16 cellular contexts compared by ENCODE assay signal in the genomic region with DNA sequence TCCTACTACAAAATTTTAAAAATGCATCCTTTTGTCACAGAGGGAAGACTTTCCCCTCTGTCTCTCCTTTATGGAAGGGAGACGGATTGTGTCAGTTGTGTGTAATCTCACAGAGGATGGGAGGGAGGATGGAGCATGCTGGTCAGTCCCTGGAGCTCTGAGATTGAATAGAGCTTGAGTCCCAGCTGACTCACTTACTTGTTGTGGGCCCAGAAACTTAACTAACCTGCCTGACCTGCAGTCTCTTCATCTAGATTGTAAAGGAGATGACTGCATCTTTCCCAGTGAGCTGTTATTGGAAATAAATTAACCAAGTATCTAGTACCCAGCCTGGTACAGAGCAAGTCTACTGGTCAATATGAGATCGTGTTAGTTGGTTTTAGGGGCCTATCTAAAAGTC.
"Had no signal": no experiment of that assay in that cellular context is flagged by ENCODE, and none has a peak within 500 bp of the region (broad histone marks: within the 10 kb centered on the region; RNA-seq: fewer than 3 reads in every experiment).

No MANE protein-coding gene starts in this region.

- DNase-seq: activated CD4-positive, CD25-positive, alpha-beta regulatory T cell treated with anti-CD3 and anti-CD28 coated beads, Interleukin-2, amount 50 U/mL, for 72 hours; body of pancreas; left lung; naive B cell; SK-N-SH; stimulated activated naive CD4-positive, alpha-beta T cell; T-cell; T1000 had no signal

- H2AFZ ChIP-seq: hepatocyte had no signal

- H3K27me3 ChIP-seq: body of pancreas, esophagus muscularis mucosa, left lung, suprapubic skin had no signal

- H3K36me3 Mint-ChIP-seq: naive B cell, T-cell, type B pancreatic cell had no signal

- H3K9me3 ChIP-seq: body of pancreas, esophagus muscularis mucosa, left lung, neutrophil, SK-N-SH, suprapubic skin had no signal

- H3K4me3 Mint-ChIP-seq: activated naive CD4-positive, alpha-beta T cell treated with anti-CD3 and anti-CD28 coated beads for 36 hours; central memory CD8-positive, alpha-beta T cell; naive B cell; T-cell; type B pancreatic cell had no signal

- H3K79me2 ChIP-seq: hepatocyte had no signal

- H3K4me1 ChIP-seq: body of pancreas, esophagus muscularis mucosa, suprapubic skin had no signal

- H3K9me3 Mint-ChIP-seq: activated naive CD4-positive, alpha-beta T cell treated with anti-CD3 and anti-CD28 coated beads for 36 hours; central memory CD8-positive, alpha-beta T cell; naive B cell; T-cell; type B pancreatic cell had no signal

- H3K36me3 ChIP-seq: esophagus muscularis mucosa, left lung, neutrophil, suprapubic skin had no signal

- H3K27ac Mint-ChIP-seq: activated naive CD4-positive, alpha-beta T cell treated with anti-CD3 and anti-CD28 coated beads for 36 hours; naive B cell; T-cell; type B pancreatic cell had no signal

- H3K27me3 Mint-ChIP-seq: central memory CD8-positive, alpha-beta T cell had no signal

- H3K27ac ChIP-seq: body of pancreas, coronary artery, esophagus muscularis mucosa, hepatocyte, left lung, neutrophil, suprapubic skin had no signal

- H3K4me2 ChIP-seq: hepatocyte, SK-N-SH had no signal

- H3K4me3 ChIP-seq: body of pancreas, coronary artery, esophagus muscularis mucosa, hepatocyte, left lung, suprapubic skin had no signal
